Comparison of ENCODE assay signal across 18 cellular contexts in the genomic region with DNA sequence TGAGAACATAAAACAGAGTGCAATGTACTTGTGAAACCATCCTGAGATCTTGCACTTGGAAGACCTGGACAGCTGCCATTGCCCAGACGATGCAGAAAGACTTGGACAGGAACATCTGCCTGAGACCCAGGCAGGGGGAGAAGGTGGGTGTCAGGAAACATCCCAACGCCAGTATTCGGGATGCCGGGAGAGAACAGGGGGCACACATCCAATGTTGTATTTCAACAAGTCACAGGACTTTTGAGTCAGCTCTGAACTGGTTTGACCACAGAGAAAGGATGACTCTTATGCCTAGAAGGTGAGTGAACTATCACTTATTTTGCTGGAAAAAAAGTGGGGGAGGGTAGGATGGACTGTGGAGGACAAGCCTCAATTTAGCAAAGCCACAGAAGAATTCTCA.
DNase-seq lines count a peak whose midpoint lies in the region; ATAC-seq and TF ChIP-seq lines count a peak whose summit lies in the region.
"Had no signal": no experiment of that assay in that cellular context is flagged by ENCODE, and none has a peak within 500 bp of the region (broad histone marks: within the 10 kb centered on the region; RNA-seq: fewer than 3 reads in every experiment).

No MANE protein-coding gene starts in this region.

- DNase-seq in Right ventricle myocardium inferior (ENCODE audit: missing footprints) (no peak), Right ventricle myocardium superior (no peak), epithelial cell of prostate (ENCODE audit: low read depth, low spot score) (peak; percentile 24), neural crest cell (ENCODE audit: low read depth, low spot score) (no peak), uterus (peak; percentile 74 to 76), NCI-H1105 treated with DMSO at 0.1 percent for 48 hours (lab: John Stamatoyannopoulos, UW) (no peak), colonic mucosa (no peak), testis (no peak)
- DNase-seq: activated B cell treated with CpG ODN at 0.5 μM for 24 hours; activated naive CD4-positive, alpha-beta T cell treated with anti-CD3 and anti-CD28 coated beads, Interleukin-2, amount 10 ng/mL, durations not matched to agents 7 days and 5 days; effector memory CD4-positive, alpha-beta T cell; GF-D8; NCI-H1930; NCI-H526 treated with DMSO at 0.1 percent for 48 hours; occipital lobe had no signal

- no peak overlapping the region for H3K9ac ChIP-seq in colonic mucosa (ENCODE audit: low read depth in 2 of 2, low read length in 2 of 2)

- no peaks in the 10 kb centered on the region for H3K27me3 Mint-ChIP-seq in neural crest cell (ENCODE audit: low read depth)

- intact Hi-C loops in Right ventricle myocardium inferior (cut with DNase I) = no loop called here
- intact Hi-C loops in Right ventricle myocardium superior (cut with DNase I) = no loop called here
- intact Hi-C loops in uterus (cut with DNase I; ENCODE audit: low total_unique reads) = no loop called here
- intact Hi-C loops in colonic mucosa (cut with DNase I) = no loop called here
- intact Hi-C loops in testis (cut with DNase I; ENCODE audit: low total_unique reads) = no loop called here

- H3K27ac ChIP-seq in epithelial cell of prostate = peak overlapping the region; percentile 45
- peak overlapping the region; percentile 73 to 74 for H3K27ac ChIP-seq in uterus
- H3K27ac ChIP-seq in colonic mucosa = no peak overlapping the region
- no peak overlapping the region for H3K27ac ChIP-seq in testis
- H3K27ac ChIP-seq: A549 had no signal

- 59 to 69% methylated on average over 4 of the region's 4 CpGs for WGBS in testis, 2 donors

- peaks cover 0 to 7% of the 10 kb centered on the region in 2 donors for H3K4me1 ChIP-seq in uterus
- no peaks in the 10 kb centered on the region for H3K4me1 ChIP-seq in colonic mucosa
- no peaks in the 10 kb centered on the region for H3K4me1 ChIP-seq in testis
- H3K4me1 ChIP-seq: A549 had no signal

- H3K27ac Mint-ChIP-seq in neural crest cell (ENCODE audit: unreplicated experiment) = peak overlapping the region; percentile 39
- H3K27ac Mint-ChIP-seq: activated B cell treated with CpG ODN at 0.5 μM for 24 hours; activated naive CD4-positive, alpha-beta T cell treated with anti-CD3 and anti-CD28 coated beads, Interleukin-2, amount 10 ng/mL, durations not matched to agents 7 days and 5 days had no signal

- H3K36me3 Mint-ChIP-seq in neural crest cell (ENCODE audit: low read depth) = peaks cover 4% of the 10 kb centered on the region
- H3K36me3 Mint-ChIP-seq: activated naive CD4-positive, alpha-beta T cell treated with anti-CD3 and anti-CD28 coated beads, Interleukin-2, amount 10 ng/mL, durations not matched to agents 7 days and 5 days had no signal

- no peak overlapping the region for H3K4me3 Mint-ChIP-seq in neural crest cell
- H3K4me3 Mint-ChIP-seq: activated B cell treated with CpG ODN at 0.5 μM for 24 hours; activated naive CD4-positive, alpha-beta T cell treated with anti-CD3 and anti-CD28 coated beads, Interleukin-2, amount 10 ng/mL, durations not matched to agents 7 days and 5 days had no signal

- H3K4me3 ChIP-seq in uterus (no peak overlapping the region), colonic mucosa (no peak overlapping the region), testis (no peak overlapping the region)
- H3K4me3 ChIP-seq: A549 had no signal

- H3K36me3 ChIP-seq in uterus (no peaks in the 10 kb centered on the region), colonic mucosa (no peaks in the 10 kb centered on the region), testis (ENCODE audit: low read depth, missing control alignments) (no peaks in the 10 kb centered on the region)
- H3K36me3 ChIP-seq: heart left ventricle had no signal

- H3K9me3 ChIP-seq in uterus = no peaks in the 10 kb centered on the region
- H3K9me3 ChIP-seq in colonic mucosa = no peaks in the 10 kb centered on the region
- no peaks in the 10 kb centered on the region for H3K9me3 ChIP-seq in testis
- H3K9me3 ChIP-seq: A549 had no signal

- H3K4me1 Mint-ChIP-seq in neural crest cell = no peaks in the 10 kb centered on the region
- H3K4me1 Mint-ChIP-seq: activated B cell treated with CpG ODN at 0.5 μM for 24 hours; activated naive CD4-positive, alpha-beta T cell treated with anti-CD3 and anti-CD28 coated beads, Interleukin-2, amount 10 ng/mL, durations not matched to agents 7 days and 5 days had no signal

- H3K9me3 Mint-ChIP-seq in neural crest cell = peaks cover 3% of the 10 kb centered on the region
- H3K9me3 Mint-ChIP-seq: activated B cell treated with CpG ODN at 0.5 μM for 24 hours; activated naive CD4-positive, alpha-beta T cell treated with anti-CD3 and anti-CD28 coated beads, Interleukin-2, amount 10 ng/mL, durations not matched to agents 7 days and 5 days had no signal

- TF ChIP-seq POLR2A in uterus (IDR thresholded peaks at IDR 0.05) (no peak), testis (IDR thresholded peaks at IDR 0.05) (no peak)

- H3K27me3 ChIP-seq in uterus (no peaks in the 10 kb centered on the region), colonic mucosa (no peaks in the 10 kb centered on the region), testis (no peaks in the 10 kb centered on the region)
- H3K27me3 ChIP-seq: heart left ventricle had no signal

- TF ChIP-seq CTCF in neural crest cell (conservative IDR thresholded peaks at IDR 0.05) (no peak), uterus (IDR thresholded peaks at IDR 0.05) (no peak), colonic mucosa (IDR thresholded peaks at IDR 0.05) (no peak), testis (IDR thresholded peaks at IDR 0.05) (no peak)

- ATAC-seq in Right ventricle myocardium inferior = peak; percentile 19
- no peak for ATAC-seq in Right ventricle myocardium superior (ENCODE audit: poor library complexity)
- ATAC-seq: A549, Panc1 had no signal

Comparison
In these comparisons a context has a peak if more than half of its experiments do, and no peak if none do; other contexts are left out.
1. DNase-seq: peak in epithelial cell of prostate (single experiment) and uterus (2 of 2); none in Right ventricle myocardium inferior (single experiment), Right ventricle myocardium superior (single experiment), neural crest cell (single experiment), NCI-H1105 treated with DMSO at 0.1 percent for 48 hours (single experiment), colonic mucosa (single experiment) and testis (single experiment).
2. H3K27ac ChIP-seq: peak in epithelial cell of prostate (single experiment) and uterus (2 of 2); none in colonic mucosa (single experiment) and testis (0 of 2).